ENCODE assay signal across 1 cellular context in genomic region chr6:57019434-57019833, GRCh38.
TF ChIP-seq lines count a peak whose summit lies in the region.

No MANE protein-coding gene starts in this region.

TF ChIP-seq in K562, 482 proteins besides CTCF, POLR2A, EP300 and RAD21 (continued from another document):
- no peak for TF ChIP-seq REST (CRISPR knock-in tag; IDR thresholded peaks at IDR 0.05; ENCODE audit: low read depth)
- peak; percentile 41 to 47; a peak in 2 of 4 replicates for TF ChIP-seq FOXK2 (conservative IDR thresholded peaks at IDR 0.05 in 1 of 2, IDR thresholded peaks at IDR 0.05 in 1 of 2; ENCODE audit: low read depth in 2 of 2)
- peak; percentile 76 for TF ChIP-seq TAL1 (IDR thresholded peaks at IDR 0.05)
- TF ChIP-seq SAFB2 (IDR thresholded peaks at IDR 0.05; ENCODE audit: borderline replicate concordance, low read depth, low read length, severe bottlenecking), result no peak
- no peak for TF ChIP-seq ZNF280A (IDR thresholded peaks at IDR 0.05; ENCODE audit: low read depth, partially characterized antibody)
- TF ChIP-seq CREB1 (IDR thresholded peaks at IDR 0.05), result 0 out of 2 replicates have a peak, but pooled peaks have one; percentile 34
- no peak for TF ChIP-seq CREB1 (CRISPR knock-in tag; IDR thresholded peaks at IDR 0.05)
- no peak for TF ChIP-seq AFF4 (CRISPR knock-in tag; IDR thresholded peaks at IDR 0.05)
- TF ChIP-seq CHD2 (IDR thresholded peaks at IDR 0.05; ENCODE audit: low read depth, low read length), result no peak
- TF ChIP-seq ZNF778 (CRISPR knock-in tag; IDR thresholded peaks at IDR 0.05), result no peak
